13 cellular contexts compared by ENCODE assay signal in genomic region chr14:52948039-52948438, GRCh38. TPM values are rescaled to one million over a fixed set of nuclear protein-coding genes. Genes with fewer than 3 reads are reported as not detected.
DNase-seq lines count a peak whose midpoint lies in the region; ATAC-seq and TF ChIP-seq lines count a peak whose summit lies in the region.
"Had no signal": no experiment of that assay in that cellular context is flagged by ENCODE, and none has a peak within 500 bp of the region (broad histone marks: within the 10 kb centered on the region; RNA-seq: fewer than 3 reads in every experiment).

No MANE protein-coding gene starts in this region.

- peak overlapping the region; percentile 79 for H3K4me2 ChIP-seq in mammary epithelial cell (ENCODE audit: insufficient read depth, low read depth, low read length)

- in situ Hi-C loops in mammary epithelial cell (cut with MboI; ENCODE audit: low sequenced_read_pairs in 2 of 2): no loop called here

- H2AFZ ChIP-seq in mammary epithelial cell (ENCODE audit: low read depth, low read length): no peak overlapping the region

- H3K36me3 Mint-ChIP-seq in CD4-positive, alpha-beta memory T cell: no peaks in the 10 kb centered on the region
- H3K36me3 Mint-ChIP-seq in activated CD4-positive, alpha-beta memory T cell treated with anti-CD3 and anti-CD28 coated beads for 36 hours: no peaks in the 10 kb centered on the region

- H3K4me1 ChIP-seq in HUES48 (ENCODE audit: control insufficient read depth, insufficient read depth, low read length): peaks cover 35% of the 10 kb centered on the region
- H3K4me1 ChIP-seq in mammary epithelial cell (ENCODE audit: insufficient read depth, low read length): peaks cover 21% of the 10 kb centered on the region
- H3K4me1 ChIP-seq in lower lobe of right lung: peaks cover 45% of the 10 kb centered on the region
- peaks cover 5 to 67% (median 60%) of the 10 kb centered on the region in 5 donors for H3K4me1 ChIP-seq in subcutaneous abdominal adipose tissue (ENCODE audit: control insufficient read depth in 5 of 5, insufficient read depth in 5 of 5, low read length in 5 of 5)
- H3K4me1 ChIP-seq in CD4-positive, alpha-beta memory T cell (ENCODE audit: insufficient read depth, low read length): peaks cover 20% of the 10 kb centered on the region

- dilution Hi-C loops in mammary epithelial cell (cut with HindIII; ENCODE audit: low sequenced_read_pairs): no loop called here

- peaks cover 64% of the 10 kb centered on the region for H3K79me2 ChIP-seq in mammary epithelial cell (ENCODE audit: insufficient read depth, low read length)

- H3K27ac ChIP-seq in HUES48 (ENCODE audit: low read depth, low read length) (no peak overlapping the region), mammary epithelial cell (ENCODE audit: insufficient read depth, low read depth, low read length) (no peak overlapping the region), lower lobe of right lung (no peak overlapping the region), subcutaneous abdominal adipose tissue (ENCODE audit: low read depth, low read length) (peak overlapping the region; percentile 81)
- no peak overlapping the region for H3K27ac ChIP-seq in CD4-positive, alpha-beta memory T cell (ENCODE audit: low read depth, low read length)
- H3K27ac ChIP-seq: skin epidermis had no signal

- TF ChIP-seq CTCF in mammary epithelial cell (conservative IDR thresholded peaks at IDR 0.05 in 1 of 2, IDR thresholded peaks at IDR 0.05 in 1 of 2; ENCODE audit: extremely low read depth in 1 of 2, insufficient read depth in 1 of 2, low read depth in 1 of 2, low read length in 2 of 2): no peak
- no peak for TF ChIP-seq CTCF in lower lobe of right lung (IDR thresholded peaks at IDR 0.05)

- CTCF ChIA-PET in mammary epithelial cell (lab: Charles Lee; ENCODE audit: low non-redundant PET): no interaction called here
- CTCF ChIA-PET in CD4-positive, alpha-beta memory T cell (lab: Charles Lee; ENCODE audit: partially characterized antibody): interaction anchor here (1.6 to 1.8 kb wide), 2 partner anchors 12 to 30 kb away, joined by 8 read pairs; no protein-coding TSS in a partner anchor
- CTCF ChIA-PET in activated CD4-positive, alpha-beta memory T cell treated with anti-CD3 and anti-CD28 coated beads for 36 hours (lab: Charles Lee): interaction anchor here (0.6 to 1.8 kb wide), 4 partner anchors 19 to 170 kb away, joined by 3 to 5 read pairs (median 4); no protein-coding TSS in a partner anchor

- no peak overlapping the region for H3K9ac ChIP-seq in HUES48 (ENCODE audit: low read depth, low read length)
- H3K9ac ChIP-seq in mammary epithelial cell (ENCODE audit: insufficient read depth, low read length): no peak overlapping the region
- H3K9ac ChIP-seq in subcutaneous abdominal adipose tissue (ENCODE audit: low read length in 5 of 5): peak overlapping the region in 2 of 5 donors; percentile 89 to 97

- H3K27me3 ChIP-seq in HUES48 (ENCODE audit: control insufficient read depth, insufficient read depth, low read length) (no peaks in the 10 kb centered on the region), mammary epithelial cell (ENCODE audit: insufficient read depth, low read length) (no peaks in the 10 kb centered on the region), lower lobe of right lung (ENCODE audit: low read depth) (peaks cover 10% of the 10 kb centered on the region), subcutaneous abdominal adipose tissue (ENCODE audit: control insufficient read depth in 5 of 5, insufficient read depth in 4 of 5, low read length in 5 of 5) (no peaks in the 10 kb centered on the region)
- H3K27me3 ChIP-seq in CD4-positive, alpha-beta memory T cell (ENCODE audit: insufficient read depth, low read length): peaks cover 50% of the 10 kb centered on the region
- H3K27me3 ChIP-seq: gastrocnemius medialis had no signal

- H3K4me3 ChIP-seq in HUES48 (ENCODE audit: low read depth, low read length): peak overlapping the region; percentile 85
- no peak overlapping the region for H3K4me3 ChIP-seq in mammary epithelial cell (replicated peaks in 1 of 3; ENCODE audit: insufficient read depth in 1 of 3, low read depth in 2 of 3, low read length in 3 of 3)
- peak overlapping the region; percentile 92 for H3K4me3 ChIP-seq in lower lobe of right lung
- peak overlapping the region; percentile 17 to 99 (median 96) for H3K4me3 ChIP-seq in subcutaneous abdominal adipose tissue (ENCODE audit: low read depth in 1 of 5, low read length in 5 of 5)
- H3K4me3 ChIP-seq in CD4-positive, alpha-beta memory T cell (ENCODE audit: low read length in 2 of 2): no peak overlapping the region
- H3K4me3 ChIP-seq: lung, skin epidermis had no signal

- no peak overlapping the region for H3K4me3 Mint-ChIP-seq in CD4-positive, alpha-beta memory T cell
- no peak overlapping the region for H3K4me3 Mint-ChIP-seq in activated CD4-positive, alpha-beta memory T cell treated with anti-CD3 and anti-CD28 coated beads for 36 hours
- H3K4me3 Mint-ChIP-seq: activated T-helper 17 cell treated with anti-CD3 and anti-CD28 coated beads, Interleukin-2, amount 50 U/mL, for 72 hours had no signal

- H3K4me1 Mint-ChIP-seq in CD4-positive, alpha-beta memory T cell: peaks cover 18 to 27% (median 21%) of the 10 kb centered on the region in 4 donors
- peaks cover 21% of the 10 kb centered on the region for H3K4me1 Mint-ChIP-seq in activated CD4-positive, alpha-beta memory T cell treated with anti-CD3 and anti-CD28 coated beads for 36 hours (ENCODE audit: low read depth)

- POLR2A ChIA-PET in CD4-positive, alpha-beta memory T cell (lab: Charles Lee; ENCODE audit: partially characterized antibody): interaction anchor here (1.7 kb wide), 1 partner anchor 204 kb away, joined by 5 read pairs; the partner anchor contains the start of gene DDHD1
- POLR2A ChIA-PET in activated CD4-positive, alpha-beta memory T cell treated with anti-CD3 and anti-CD28 coated beads for 36 hours (lab: Charles Lee): interaction anchor here (1.0 kb wide), 1 partner anchor 12 kb away, joined by 4 read pairs; no protein-coding TSS in a partner anchor

- no TSS peak for BruUV-seq in mammary epithelial cell (replicated peaks; lab: Mats Ljungman, UMichigan)

- H3K9me3 Mint-ChIP-seq in CD4-positive, alpha-beta memory T cell: no peaks in the 10 kb centered on the region
- H3K9me3 Mint-ChIP-seq in activated CD4-positive, alpha-beta memory T cell treated with anti-CD3 and anti-CD28 coated beads for 36 hours: no peaks in the 10 kb centered on the region
- H3K9me3 Mint-ChIP-seq: activated T-helper 17 cell treated with anti-CD3 and anti-CD28 coated beads, Interleukin-2, amount 50 U/mL, for 72 hours had no signal

- H3K27ac Mint-ChIP-seq in CD4-positive, alpha-beta memory T cell: no peak overlapping the region
- H3K27ac Mint-ChIP-seq in activated CD4-positive, alpha-beta memory T cell treated with anti-CD3 and anti-CD28 coated beads for 36 hours: no peak overlapping the region
- H3K27ac Mint-ChIP-seq: activated T-helper 17 cell treated with anti-CD3 and anti-CD28 coated beads, Interleukin-2, amount 50 U/mL, for 72 hours had no signal

- DNase-seq in mammary epithelial cell (peak; percentile 51), lower lobe of right lung (no peak), NCI-H1092 treated with DMSO at 0.1 percent for 48 hours (lab: John Stamatoyannopoulos, UW) (no peak)
- DNase-seq in CD4-positive, alpha-beta memory T cell: no peak
- no peak for DNase-seq in activated CD4-positive, alpha-beta memory T cell treated with anti-CD3 and anti-CD28 coated beads for 36 hours
- DNase-seq: DMS79, gastrocnemius medialis, NCI-H69 had no signal

- peaks cover 37 to 40% of the 10 kb centered on the region in 2 donors for H3K27me3 Mint-ChIP-seq in CD4-positive, alpha-beta memory T cell
- peaks cover 50% of the 10 kb centered on the region for H3K27me3 Mint-ChIP-seq in activated CD4-positive, alpha-beta memory T cell treated with anti-CD3 and anti-CD28 coated beads for 36 hours

- H4K20me1 ChIP-seq in mammary epithelial cell (ENCODE audit: insufficient read depth, low read length): no peaks in the 10 kb centered on the region

- H3K36me3 ChIP-seq in HUES48 (ENCODE audit: control insufficient read depth, insufficient read depth, low read length): peaks cover 26% of the 10 kb centered on the region
- H3K36me3 ChIP-seq in mammary epithelial cell (ENCODE audit: insufficient read depth, low read length): no peaks in the 10 kb centered on the region
- H3K36me3 ChIP-seq in lower lobe of right lung: peaks cover 22% of the 10 kb centered on the region
- H3K36me3 ChIP-seq in subcutaneous abdominal adipose tissue (ENCODE audit: control insufficient read depth in 5 of 5, insufficient read depth in 5 of 5, low read length in 5 of 5): peaks cover 0 to 15% (median 8%) of the 10 kb centered on the region in 5 donors
- no peaks in the 10 kb centered on the region for H3K36me3 ChIP-seq in CD4-positive, alpha-beta memory T cell (ENCODE audit: insufficient read depth, low read length)
- H3K36me3 ChIP-seq: gastrocnemius medialis had no signal

- intact Hi-C loops in mammary epithelial cell (cut with micrococcal nuclease): no loop called here
- intact Hi-C loops in lower lobe of right lung (cut with DNase I): no loop called here
- intact Hi-C loops in CD4-positive, alpha-beta memory T cell (cut with micrococcal nuclease): no loop called here
- intact Hi-C loops in activated CD4-positive, alpha-beta memory T cell treated with anti-CD3 and anti-CD28 coated beads for 36 hours (cut with micrococcal nuclease): no loop called here

- H3K9me3 ChIP-seq in HUES48 (ENCODE audit: control insufficient read depth, insufficient read depth, low read length) (no peaks in the 10 kb centered on the region), mammary epithelial cell (replicated peaks; ENCODE audit: insufficient read depth, low read length) (no peaks in the 10 kb centered on the region), lower lobe of right lung (no peaks in the 10 kb centered on the region), subcutaneous abdominal adipose tissue (ENCODE audit: control insufficient read depth in 5 of 5, low read length in 5 of 5) (no peaks in the 10 kb centered on the region)
- no peaks in the 10 kb centered on the region for H3K9me3 ChIP-seq in CD4-positive, alpha-beta memory T cell (ENCODE audit: control insufficient read depth in 1 of 2, low read length in 2 of 2)
- H3K9me3 ChIP-seq: gastrocnemius medialis had no signal

- 63% methylated on average over 3 of the region's 3 CpGs for WGBS in mammary epithelial cell (ENCODE audit: low coverage, missing lambda C conversion rate)

- no peak for ATAC-seq in lower lobe of right lung
- ATAC-seq: activated T-helper 17 cell treated with anti-CD3 and anti-CD28 coated beads, Interleukin-2, amount 50 U/mL, for 72 hours; gastrocnemius medialis had no signal

RNA-seq across cellular contexts. Expression of gene FERMT2, which starts 2.8 kb away (rescaled TPM):
- total RNA-seq in mammary epithelial cell: 10 to 100 TPM; 25.9 to 86.0 TPM
- polyA plus RNA-seq in mammary epithelial cell: 15.3 TPM
- polyA minus RNA-seq in mammary epithelial cell: 32.9 TPM
- total RNA-seq in lower lobe of right lung: 86.0 TPM
- total RNA-seq in CD4-positive, alpha-beta memory T cell: under 1 TPM; 0.75 to 0.79 TPM
- not detected for polyA plus RNA-seq in CD4-positive, alpha-beta memory T cell
- total RNA-seq in activated CD4-positive, alpha-beta memory T cell treated with anti-CD3 and anti-CD28 coated beads for 36 hours: 1 to 10 TPM; 3.8 to 5.3 TPM

Comparison
In these comparisons a context has a peak if more than half of its experiments do, and no peak if none do; other contexts are left out.
1. H3K4me3 ChIP-seq: peak in HUES48 (single experiment), lower lobe of right lung (single experiment) and subcutaneous abdominal adipose tissue (5 of 5); none in mammary epithelial cell (0 of 3) and CD4-positive, alpha-beta memory T cell (0 of 2).
2. RNA of gene FERMT2, which starts 2.8 kb away (total RNA-seq): 25.9 to 86.0 TPM in mammary epithelial cell and 86.0 TPM in lower lobe of right lung (single experiment); 3.8 to 5.3 TPM in activated CD4-positive, alpha-beta memory T cell treated with anti-CD3 and anti-CD28 coated beads for 36 hours and 0.75 to 0.79 TPM in CD4-positive, alpha-beta memory T cell; every median in the first group is over 4 times any median in the second.